In genomic region chr7:135147341-135147898, GRCh38 we compare ENCODE assay signal across 8 cellular contexts. TPM values are rescaled to one million over a fixed set of nuclear protein-coding genes. Genes with fewer than 3 reads are reported as not detected.
DNase-seq lines count a peak whose midpoint lies in the region; ATAC-seq and TF ChIP-seq lines count a peak whose summit lies in the region.

No MANE protein-coding gene starts in this region.

- H3K4me3 ChIP-seq in tibial artery, result peak overlapping the region; percentile 45 to 59

- no peaks in the 10 kb centered on the region for H3K27me3 Mint-ChIP-seq in activated naive CD8-positive, alpha-beta T cell treated with anti-CD3 and anti-CD28 coated beads, Interleukin-2, amount 10 ng/mL, durations not matched to agents 7 days and 5 days

- H3K4me1 Mint-ChIP-seq in activated naive CD8-positive, alpha-beta T cell treated with anti-CD3 and anti-CD28 coated beads, Interleukin-2, amount 10 ng/mL, durations not matched to agents 7 days and 5 days, result peaks cover 38% of the 10 kb centered on the region

- H3K36me3 ChIP-seq in tibial artery, result peaks cover 0 to 11% (median 0%) of the 10 kb centered on the region in 3 donors

- H3K4me1 ChIP-seq in tibial artery, result peaks cover 0 to 42% (median 12%) of the 10 kb centered on the region in 4 donors

- peak; percentile 25 for DNase-seq in ELR (ENCODE audit: low read depth)
- DNase-seq in activated naive CD8-positive, alpha-beta T cell treated with anti-CD3 and anti-CD28 coated beads, Interleukin-2, amount 10 ng/mL, durations not matched to agents 7 days and 5 days, result no peak
- peak; percentile 24 for DNase-seq in left kidney (ENCODE audit: low read depth, low spot score)
- no peak for DNase-seq in tibial artery
- DNase-seq in NCI-H1436 (lab: John Stamatoyannopoulos, UW), result no peak

- H3K27ac Mint-ChIP-seq in activated naive CD8-positive, alpha-beta T cell treated with anti-CD3 and anti-CD28 coated beads, Interleukin-2, amount 10 ng/mL, durations not matched to agents 7 days and 5 days, result peak overlapping the region; percentile 97

- no peak for TF ChIP-seq CTCF in tibial artery (IDR thresholded peaks at IDR 0.05)

- H3K4me3 Mint-ChIP-seq in activated naive CD8-positive, alpha-beta T cell treated with anti-CD3 and anti-CD28 coated beads, Interleukin-2, amount 10 ng/mL, durations not matched to agents 7 days and 5 days, result peak overlapping the region; percentile 88

- intact Hi-C loops in tibial artery (cut with DNase I; ENCODE audit: low total_unique reads), result no loop called here

- H3K36me3 Mint-ChIP-seq in activated naive CD8-positive, alpha-beta T cell treated with anti-CD3 and anti-CD28 coated beads, Interleukin-2, amount 10 ng/mL, durations not matched to agents 7 days and 5 days, result peaks cover 15% of the 10 kb centered on the region

- no peaks in the 10 kb centered on the region for H3K9me3 Mint-ChIP-seq in activated naive CD8-positive, alpha-beta T cell treated with anti-CD3 and anti-CD28 coated beads, Interleukin-2, amount 10 ng/mL, durations not matched to agents 7 days and 5 days

- ATAC-seq in HG03097 (IDR thresholded peaks at IDR 0.05; ENCODE audit: low FRiP score, unreplicated experiment) (peak; percentile 5), HG02852 (IDR thresholded peaks at IDR 0.05; ENCODE audit: unreplicated experiment) (no peak), HG03469 (IDR thresholded peaks at IDR 0.05; ENCODE audit: unreplicated experiment) (no peak)
- peak; percentile 37 for ATAC-seq in activated naive CD8-positive, alpha-beta T cell treated with anti-CD3 and anti-CD28 coated beads, Interleukin-2, amount 10 ng/mL, durations not matched to agents 7 days and 5 days (ENCODE audit: low read depth)

- H3K9me3 ChIP-seq in tibial artery, result no peaks in the 10 kb centered on the region

- peak overlapping the region; percentile 91 to 93 for H3K27ac ChIP-seq in tibial artery

- POLR2A ChIA-PET in activated naive CD8-positive, alpha-beta T cell treated with anti-CD3 and anti-CD28 coated beads, Interleukin-2, amount 10 ng/mL, durations not matched to agents 7 days and 5 days (lab: Charles Lee), result interaction anchor here (1.3 to 3.8 kb wide), 11 partner anchors 10 to 501 kb away, joined by 3 to 49 read pairs (median 13); partner anchors contain the start of genes AGBL3, BPGM, CYREN and WDR91

- no peaks in the 10 kb centered on the region for H3K27me3 ChIP-seq in tibial artery

RNA-seq across cellular contexts. Expression of gene TMEM140, which starts 0.5 kb away (rescaled TPM):
- total RNA-seq in activated naive CD8-positive, alpha-beta T cell treated with anti-CD3 and anti-CD28 coated beads, Interleukin-2, amount 10 ng/mL, durations not matched to agents 7 days and 5 days, result 10 to 100 TPM; 29.8 to 31.0 TPM

RNA-seq across cellular contexts. Expression of gene CYREN, which starts 23.1 kb away (rescaled TPM):
- 10 to 100 TPM; 39.6 to 40.8 TPM for total RNA-seq in activated naive CD8-positive, alpha-beta T cell treated with anti-CD3 and anti-CD28 coated beads, Interleukin-2, amount 10 ng/mL, durations not matched to agents 7 days and 5 days

Comparison
In these comparisons a context has a peak if more than half of its experiments do, and no peak if none do; other contexts are left out.
1. DNase-seq: peak in ELR (single experiment) and left kidney (single experiment); none in activated naive CD8-positive, alpha-beta T cell treated with anti-CD3 and anti-CD28 coated beads, Interleukin-2, amount 10 ng/mL, durations not matched to agents 7 days and 5 days (single experiment), tibial artery (0 of 2) and NCI-H1436 (single experiment).
2. ATAC-seq: peak in HG03097 (single experiment) and activated naive CD8-positive, alpha-beta T cell treated with anti-CD3 and anti-CD28 coated beads, Interleukin-2, amount 10 ng/mL, durations not matched to agents 7 days and 5 days (single experiment); none in HG02852 (single experiment) and HG03469 (single experiment).